Comparison of ENCODE assay signal across 18 cellular contexts in genomic region chr10:110020265-110020664, GRCh38.
"Had no signal": no experiment of that assay in that cellular context is flagged by ENCODE, and none has a peak within 500 bp of the region (broad histone marks: within the 10 kb centered on the region; RNA-seq: fewer than 3 reads in every experiment).

No MANE protein-coding gene starts in this region.

- H3K36me3 Mint-ChIP-seq: activated CD4-positive, alpha-beta memory T cell treated with anti-CD3 and anti-CD28 coated beads for 36 hours; brain had no signal

- H3K27ac ChIP-seq: esophagus squamous epithelium, psoas muscle, SJCRH30, upper lobe of right lung had no signal

- H3K4me3 ChIP-seq: esophagus squamous epithelium, psoas muscle, SJCRH30, upper lobe of right lung had no signal

- H3K4me3 Mint-ChIP-seq: activated CD4-positive, alpha-beta memory T cell treated with anti-CD3 and anti-CD28 coated beads for 36 hours; activated naive CD4-positive, alpha-beta T cell treated with anti-CD3 and anti-CD28 coated beads for 36 hours; brain; stimulated activated naive CD8-positive, alpha-beta T cell treated with anti-CD3 and anti-CD28 coated beads, Interleukin-15, Interleukin-2, amounts not matched to agents 100 ng/mL and 50 ng/mL, for 24 hours had no signal

- H3K27me3 Mint-ChIP-seq: activated CD4-positive, alpha-beta memory T cell treated with anti-CD3 and anti-CD28 coated beads for 36 hours; brain; stimulated activated naive CD8-positive, alpha-beta T cell treated with anti-CD3 and anti-CD28 coated beads, Interleukin-15, Interleukin-2, amounts not matched to agents 100 ng/mL and 50 ng/mL, for 24 hours had no signal

- H3K27me3 ChIP-seq: esophagus squamous epithelium, SJCRH30, upper lobe of right lung had no signal

- H3K36me3 ChIP-seq: esophagus squamous epithelium, upper lobe of right lung had no signal

- H3K9me3 Mint-ChIP-seq: activated CD4-positive, alpha-beta memory T cell treated with anti-CD3 and anti-CD28 coated beads for 36 hours; activated naive CD4-positive, alpha-beta T cell treated with anti-CD3 and anti-CD28 coated beads for 36 hours; stimulated activated naive CD8-positive, alpha-beta T cell treated with anti-CD3 and anti-CD28 coated beads, Interleukin-15, Interleukin-2, amounts not matched to agents 100 ng/mL and 50 ng/mL, for 24 hours had no signal

- H3K27ac Mint-ChIP-seq: activated CD4-positive, alpha-beta memory T cell treated with anti-CD3 and anti-CD28 coated beads for 36 hours; activated naive CD4-positive, alpha-beta T cell treated with anti-CD3 and anti-CD28 coated beads for 36 hours; stimulated activated naive CD8-positive, alpha-beta T cell treated with anti-CD3 and anti-CD28 coated beads, Interleukin-15, Interleukin-2, amounts not matched to agents 100 ng/mL and 50 ng/mL, for 24 hours had no signal

- H3K4me1 ChIP-seq: SJCRH30 had no signal

- DNase-seq: activated CD4-positive, alpha-beta memory T cell treated with anti-CD3 and anti-CD28 coated beads for 36 hours; activated CD4-positive, alpha-beta T cell treated with anti-CD3 and anti-CD28 coated beads for 1 hour; activated naive CD4-positive, alpha-beta T cell treated with anti-CD3 and anti-CD28 coated beads for 36 hours; amygdala; esophagus squamous epithelium; foreskin melanocyte; head of caudate nucleus; kidney; midbrain; occipital lobe; psoas muscle; SJCRH30; stimulated activated CD4-positive, alpha-beta T cell treated with anti-CD3 and anti-CD28 coated beads, Interleukin-12 subunit alpha, Interleukin-12 subunit beta, amount 100 ng/mL, for 4 hours; stimulated activated CD4-positive, alpha-beta T cell treated with anti-CD3 and anti-CD28 coated beads, Interleukin-4, amount 100 ng/mL, for 1 hour; stimulated activated CD8-positive, alpha-beta memory T cell treated with anti-CD3 and anti-CD28 coated beads, Interleukin-4, amount 100 ng/mL, for 48 hours; upper lobe of right lung had no signal

- H3K9me3 ChIP-seq: esophagus squamous epithelium, psoas muscle, SJCRH30, upper lobe of right lung had no signal

- ATAC-seq: psoas muscle, upper lobe of right lung had no signal
